ENCODE assay signal across 7 cellular contexts in the genomic region with DNA sequence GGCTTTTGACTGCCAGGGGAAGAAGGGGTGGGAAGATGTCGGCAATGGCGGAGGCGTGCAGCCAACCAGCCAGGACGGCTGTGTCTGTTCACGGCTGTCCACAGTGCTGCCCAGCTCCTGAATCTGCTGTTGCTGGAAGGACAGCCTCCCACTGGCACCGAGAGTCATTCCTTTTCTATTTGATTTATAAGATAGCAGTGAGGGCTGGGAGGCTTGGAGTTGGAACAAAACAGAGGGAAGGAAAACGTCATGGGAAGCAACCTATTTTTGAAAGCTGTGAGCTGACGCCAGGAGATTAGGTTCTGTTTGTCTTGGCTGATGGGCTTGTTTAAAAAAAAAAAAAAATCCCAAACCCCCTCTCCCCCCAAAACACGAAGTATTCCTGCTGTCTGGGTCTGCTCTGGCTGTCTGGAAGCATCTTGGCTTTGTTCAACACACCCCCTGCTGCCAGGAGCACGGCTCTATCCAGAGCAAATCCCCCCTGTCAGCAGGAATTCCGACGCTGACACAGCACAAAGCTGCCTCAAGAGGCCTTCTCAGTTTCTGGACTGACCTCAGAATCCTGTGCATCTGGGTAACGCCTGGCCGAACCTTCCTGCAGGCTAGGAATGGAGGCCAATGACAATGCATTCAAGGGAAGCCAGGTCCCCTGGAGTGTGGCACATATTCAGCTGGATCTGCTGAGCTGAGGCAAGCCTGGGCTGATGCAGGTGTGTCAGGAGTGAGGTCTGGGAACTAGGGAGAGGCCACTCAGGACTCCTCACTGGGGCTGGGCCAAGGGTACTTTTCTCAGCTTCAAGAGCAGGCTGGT. TPM values are rescaled to one million over a fixed set of nuclear protein-coding genes. Genes with fewer than 3 reads are reported as not detected.
A peak's percentile ranks its signal among the peaks of the same experiment; 100 is the strongest.
DNase-seq lines count a peak whose midpoint lies in the region; ATAC-seq and TF ChIP-seq lines count a peak whose summit lies in the region.

No MANE protein-coding gene starts in this region.

- peak overlapping the region; percentile 80 for H3K27ac ChIP-seq in upper lobe of right lung

- peak; percentile 80 for ATAC-seq in upper lobe of right lung
- ATAC-seq in HG03025 (IDR thresholded peaks at IDR 0.05; ENCODE audit: low FRiP score, unreplicated experiment), result no peak
- ATAC-seq in HG02763 (IDR thresholded peaks at IDR 0.05; ENCODE audit: unreplicated experiment), result no peak

- H3K4me1 Mint-ChIP-seq in endothelial cell (ENCODE audit: unreplicated experiment), result peaks cover 34% of the 10 kb centered on the region

- H3K36me3 Mint-ChIP-seq in endothelial cell (ENCODE audit: low read depth, unreplicated experiment), result peaks cover 38% of the 10 kb centered on the region

- H3K9me3 ChIP-seq in upper lobe of right lung, result no peaks in the 10 kb centered on the region

- H3K36me3 ChIP-seq in upper lobe of right lung, result peaks cover 43% of the 10 kb centered on the region

- peak overlapping the region; percentile 42 for H3K27ac Mint-ChIP-seq in endothelial cell (ENCODE audit: unreplicated experiment)

- DNase-seq in NCI-H446 (lab: John Stamatoyannopoulos, UW) (peak; percentile 71 to 86), endothelial cell (ENCODE audit: low spot score) (no peak), midbrain (lab: John Stamatoyannopoulos, UW) (peak; percentile 48), upper lobe of right lung (peak; percentile 83), NCI-H748 treated with DMSO at 0.1 percent for 48 hours (lab: John Stamatoyannopoulos, UW) (no peak)

- H3K4me3 Mint-ChIP-seq in endothelial cell (ENCODE audit: unreplicated experiment), result no peak overlapping the region

- TF ChIP-seq CTCF in endothelial cell (IDR thresholded peaks at IDR 0.05; ENCODE audit: unreplicated experiment) (no peak), upper lobe of right lung (IDR thresholded peaks at IDR 0.05) (peak; percentile 4)

- no peak overlapping the region for H3K4me3 ChIP-seq in upper lobe of right lung

- peaks cover 44% of the 10 kb centered on the region for H3K4me1 ChIP-seq in upper lobe of right lung

- peaks cover 8% of the 10 kb centered on the region for H3K27me3 Mint-ChIP-seq in endothelial cell (ENCODE audit: unreplicated experiment)

- intact Hi-C loops in upper lobe of right lung (cut with DNase I), result no loop called here

- H3K9me3 Mint-ChIP-seq in endothelial cell (ENCODE audit: unreplicated experiment), result no peaks in the 10 kb centered on the region

- no peaks in the 10 kb centered on the region for H3K27me3 ChIP-seq in upper lobe of right lung

RNA-seq across cellular contexts. Expression of gene SREBF1, which starts 41.0 kb away (rescaled TPM):
- total RNA-seq in endothelial cell (ENCODE audit: unreplicated experiment), result 146 TPM
- total RNA-seq in upper lobe of right lung, result 80.8 TPM

Comparison
In these comparisons a context has a peak if more than half of its experiments do, and no peak if none do; other contexts are left out.
1. DNase-seq: peak in NCI-H446 (2 of 2), midbrain (single experiment) and upper lobe of right lung (single experiment); none in endothelial cell (single experiment) and NCI-H748 treated with DMSO at 0.1 percent for 48 hours (single experiment).